In genomic region chr11:6258571-6258998, GRCh38 we compare ENCODE assay signal across 1 cellular context.
TF ChIP-seq lines count a peak whose summit lies in the region.

No MANE protein-coding gene starts in this region.

TF ChIP-seq in IMR-90, 13 proteins besides CTCF, POLR2A, EP300 and RAD21 (continued from another document):
- TF ChIP-seq NFE2L2 (IDR thresholded peaks at IDR 0.05; ENCODE audit: low read depth, low read length) (no peak), SMC3 (IDR thresholded peaks at IDR 0.05; ENCODE audit: low read depth, low read length) (no peak), BHLHE40 (IDR thresholded peaks at IDR 0.05; ENCODE audit: low read depth, low read length) (no peak), RCOR1 (IDR thresholded peaks at IDR 0.05; ENCODE audit: insufficient replicate concordance, low read length) (no peak)
